1 cellular context compared by ENCODE assay signal in genomic region chr6:152695317-152696043, GRCh38.
TF ChIP-seq lines count a peak whose summit lies in the region.

No MANE protein-coding gene starts in this region.

TF ChIP-seq in endothelial cell of umbilical vein, 7 proteins besides CTCF, POLR2A, EP300 and RAD21:
- TF ChIP-seq GATA2 (IDR thresholded peaks at IDR 0.05; ENCODE audit: insufficient read depth, insufficient read length, low read depth, low read length) (peak; percentile 62), POLR2AphosphoS5 (IDR thresholded peaks at IDR 0.05; ENCODE audit: insufficient read depth, low read depth, low read length) (peak; percentile 42), JUN (IDR thresholded peaks at IDR 0.05; ENCODE audit: borderline replicate concordance, insufficient read depth, insufficient read length, low read depth) (no peak)
